In the genomic region with DNA sequence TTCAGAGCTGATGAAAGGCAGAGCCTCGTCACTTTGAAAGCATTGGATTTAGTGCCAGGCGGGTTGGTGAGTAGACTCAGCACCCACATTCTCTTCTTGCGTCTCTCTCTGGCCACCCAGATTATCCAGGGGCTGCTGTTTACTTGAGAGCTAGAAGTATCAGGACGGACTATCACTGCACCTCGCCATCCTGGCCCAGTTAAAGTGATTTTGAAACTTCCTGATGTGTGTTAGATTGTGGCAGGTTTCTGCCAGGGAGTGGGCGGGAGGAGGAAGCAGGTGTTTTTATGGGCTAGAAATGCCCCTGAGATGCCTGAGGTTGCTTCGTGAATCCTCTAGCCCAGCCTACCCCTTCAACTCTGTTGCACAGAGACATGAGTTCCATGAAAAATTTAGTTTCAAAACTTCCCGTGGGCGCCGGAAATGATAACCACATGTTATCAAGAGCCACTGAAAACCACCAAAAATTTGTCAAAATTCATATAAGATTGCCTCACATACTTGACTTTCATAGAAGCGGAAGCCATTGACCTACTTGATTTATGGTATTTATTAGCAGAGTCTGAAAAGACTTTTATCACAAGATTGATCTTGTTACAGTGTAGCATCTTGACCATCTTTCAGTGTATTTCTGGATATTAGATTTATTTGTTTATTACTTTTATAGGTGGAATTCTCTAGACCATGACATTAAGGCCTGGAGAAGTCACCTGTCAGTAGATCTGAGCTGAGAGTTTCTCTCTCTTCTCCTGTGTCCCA, we compare ENCODE assay signal across 8 cellular contexts.
A peak's percentile ranks its signal among the peaks of the same experiment; 100 is the strongest.
DNase-seq lines count a peak whose midpoint lies in the region; ATAC-seq and TF ChIP-seq lines count a peak whose summit lies in the region.

No MANE protein-coding gene starts in this region.

- no peak for TF ChIP-seq EP300 in tibial nerve (IDR thresholded peaks at IDR 0.05)

- no peak for ATAC-seq in HG03280 (IDR thresholded peaks at IDR 0.05; ENCODE audit: unreplicated experiment)

- H3K36me3 ChIP-seq in muscle layer of duodenum (ENCODE audit: control insufficient read depth in 1 of 2, insufficient read depth in 2 of 2, low read length in 2 of 2) (no peaks in the 10 kb centered on the region), tibial nerve (no peaks in the 10 kb centered on the region), WERI-Rb-1 (no peaks in the 10 kb centered on the region)

- 74 to 81% methylated on average over 11 of the region's 11 CpGs for WGBS in tibial nerve, 2 donors

- peak overlapping the region; percentile 61 for H3K27ac ChIP-seq in muscle layer of duodenum (ENCODE audit: low read length)
- peak overlapping the region in 3 of 4 donors; percentile 36 to 76 (median 60) for H3K27ac ChIP-seq in tibial nerve
- H3K27ac ChIP-seq in WERI-Rb-1 = no peak overlapping the region

- TF ChIP-seq POLR2A in tibial nerve (IDR thresholded peaks at IDR 0.05) = no peak

- DNase-seq in activated gamma-delta T cell treated with Interleukin-2 at 50 U/mL for 16 hours (peak; percentile 37), activated gamma-delta T cell (lab: John Stamatoyannopoulos, UW) (no peak), tibial nerve (ENCODE audit: low spot score in 2 of 2) (no peak), WERI-Rb-1 (no peak), cerebellum (ENCODE audit: low spot score) (no peak)
- peak in 2 of 3 experiments; percentile 44 to 49 for DNase-seq in activated CD8-positive, alpha-beta memory T cell treated with anti-CD3 and anti-CD28 coated beads for 48 hours (ENCODE audit: low read depth in 2 of 3, low spot score in 2 of 3)

- H3K4me3 ChIP-seq in muscle layer of duodenum (ENCODE audit: low read depth in 1 of 2, low read length in 2 of 2) (no peak overlapping the region), tibial nerve (no peak overlapping the region), WERI-Rb-1 (ENCODE audit: low read depth, low read length) (no peak overlapping the region)

- peaks cover 10 to 22% of the 10 kb centered on the region in 2 donors for H3K4me1 ChIP-seq in muscle layer of duodenum (ENCODE audit: control insufficient read depth in 1 of 2, insufficient read depth in 2 of 2, low read length in 2 of 2)
- peaks cover 0 to 35% (median 23%) of the 10 kb centered on the region in 4 donors for H3K4me1 ChIP-seq in tibial nerve

- H3K9me3 ChIP-seq in muscle layer of duodenum (ENCODE audit: control insufficient read depth in 1 of 2, low read length in 2 of 2) = no peaks in the 10 kb centered on the region
- no peaks in the 10 kb centered on the region for H3K9me3 ChIP-seq in tibial nerve
- H3K9me3 ChIP-seq in WERI-Rb-1 (ENCODE audit: severe bottlenecking) = no peaks in the 10 kb centered on the region

- H3K27me3 ChIP-seq in muscle layer of duodenum (ENCODE audit: low read depth, low read length) (no peaks in the 10 kb centered on the region), tibial nerve (no peaks in the 10 kb centered on the region), WERI-Rb-1 (ENCODE audit: insufficient read depth, low read depth, severe bottlenecking) (no peaks in the 10 kb centered on the region)

- TF ChIP-seq CTCF in tibial nerve (IDR thresholded peaks at IDR 0.05) = no peak
- TF ChIP-seq CTCF in WERI-Rb-1 (IDR thresholded peaks at IDR 0.05; ENCODE audit: low read depth, low read length) = no peak

Comparison
In these comparisons a context has a peak if more than half of its experiments do, and no peak if none do; other contexts are left out.
1. DNase-seq: peak in activated gamma-delta T cell treated with Interleukin-2 at 50 U/mL for 16 hours (single experiment) and activated CD8-positive, alpha-beta memory T cell treated with anti-CD3 and anti-CD28 coated beads for 48 hours (2 of 3); none in activated gamma-delta T cell (single experiment), tibial nerve (0 of 2), WERI-Rb-1 (single experiment) and cerebellum (single experiment).